Comparison of ENCODE assay signal across 8 cellular contexts in genomic region chr17:80866050-80866793, GRCh38.
DNase-seq lines count a peak whose midpoint lies in the region; ATAC-seq and FAIRE-seq lines count a peak whose summit lies in the region.

No MANE protein-coding gene starts in this region.

- H3K4me1 ChIP-seq in right cardiac atrium (ENCODE audit: control insufficient read depth, insufficient read depth, low read length): peaks cover under 1% of the 10 kb centered on the region
- H3K4me1 ChIP-seq in small intestine (ENCODE audit: control insufficient read depth in 2 of 2, insufficient read depth in 1 of 2, low read depth in 1 of 2, low read length in 1 of 2): no peaks in the 10 kb centered on the region

- no peaks in the 10 kb centered on the region for H3K27me3 ChIP-seq in right cardiac atrium (ENCODE audit: control insufficient read depth, insufficient read depth)
- no peaks in the 10 kb centered on the region for H3K27me3 ChIP-seq in small intestine (ENCODE audit: control insufficient read depth in 2 of 2, insufficient read depth in 2 of 2, low read length in 2 of 2)

- H3K4me3 ChIP-seq in right cardiac atrium (ENCODE audit: low read length) (no peak overlapping the region), small intestine (ENCODE audit: low read depth in 1 of 2, low read length in 2 of 2) (no peak overlapping the region)

- ATAC-seq in right cardiac atrium: peak; percentile 72 to 76
- no peak for ATAC-seq in HG03139 (IDR thresholded peaks at IDR 0.05; ENCODE audit: unreplicated experiment)

- FAIRE-seq in small intestine (lab: Jason Lieb, UNC): peak; percentile 88

- H3K9me3 ChIP-seq in right cardiac atrium (ENCODE audit: control insufficient read depth, low read length) (no peaks in the 10 kb centered on the region), small intestine (ENCODE audit: control insufficient read depth, low read depth) (no peaks in the 10 kb centered on the region)

- 18% methylated on average over 8 of the region's 8 CpGs for WGBS in right cardiac atrium
- 18 to 20% (median 20%) methylated on average over 8 of the region's 8 CpGs for WGBS in small intestine, 3 donors

- H3K36me3 ChIP-seq in small intestine (ENCODE audit: control insufficient read depth in 2 of 2, insufficient read depth in 2 of 2, low read length in 2 of 2): no peaks in the 10 kb centered on the region

- DNase-seq in GM03348 (ENCODE audit: low spot score): peak; percentile 87
- DNase-seq in NCI-H1105 (lab: John Stamatoyannopoulos, UW): peak; percentile 33
- DNase-seq in T-helper 1 cell: peak in 3 of 5 donors; percentile 27 to 74 (median 58)
- DNase-seq in amygdala (lab: John Stamatoyannopoulos, UW): peak in 33 of 56 donors; percentile 11 to 79 (median 41)
- peak; percentile 58 to 86 (median 81) for DNase-seq in right cardiac atrium
- DNase-seq in small intestine: peak; percentile 56
- DNase-seq in NK-92 (lab: John Stamatoyannopoulos, UW; ENCODE audit: unreplicated experiment): no peak

- intact Hi-C loops in right cardiac atrium (cut with DNase I): loop anchor here in 1 of 4 donors (5.0 kb wide), 1 partner anchor 106 kb away; no protein-coding TSS in a partner anchor

- H3K27ac ChIP-seq in right cardiac atrium (ENCODE audit: low read length): no peak overlapping the region
- H3K27ac ChIP-seq in small intestine (ENCODE audit: low read depth in 1 of 2, low read length in 1 of 2): no peak overlapping the region
